Comparison of ENCODE assay signal across 8 cellular contexts in the genomic region with DNA sequence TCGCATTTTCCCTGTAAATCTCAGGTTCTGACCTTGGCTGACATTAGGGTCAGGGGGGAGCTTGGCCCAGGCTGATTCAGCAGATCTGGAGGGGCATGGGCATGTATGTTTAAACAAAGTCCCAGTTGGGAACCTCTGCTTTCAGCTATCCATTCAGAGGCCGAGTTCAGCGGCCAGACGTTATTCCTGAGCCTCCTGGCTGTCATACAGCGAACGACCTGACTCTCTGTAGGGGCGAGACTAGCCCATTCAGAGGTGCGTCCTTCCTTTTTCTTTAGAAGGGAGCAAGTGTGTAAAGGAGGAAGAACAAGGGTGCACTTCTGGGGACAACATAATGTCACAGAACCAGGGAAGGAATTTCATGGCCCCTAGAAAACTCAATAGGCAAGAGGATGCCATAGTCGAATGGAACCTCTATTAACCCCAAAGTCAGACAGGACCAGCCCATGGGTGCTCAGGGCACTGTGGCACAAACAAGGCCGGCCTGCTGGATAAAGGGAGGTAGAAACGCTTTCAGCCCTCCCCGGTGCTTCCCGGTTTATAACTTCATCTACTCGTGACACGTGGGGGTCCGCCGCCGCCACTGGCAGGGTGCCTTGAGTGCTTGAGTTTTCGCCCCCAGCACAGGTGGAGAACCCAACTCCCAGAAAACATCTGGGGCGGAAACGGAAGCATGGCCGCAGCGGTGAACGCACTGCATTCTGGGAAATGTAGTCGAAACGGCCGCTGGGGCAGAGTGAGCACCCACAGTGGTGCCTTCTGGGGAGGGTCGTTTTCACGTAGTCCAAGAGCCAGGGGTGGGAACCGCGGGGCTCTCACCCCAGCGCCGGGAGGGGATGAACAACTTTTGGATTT. TPM values are rescaled to one million over a fixed set of nuclear protein-coding genes. Genes with fewer than 3 reads are reported as not detected.
DNase-seq lines count a peak whose midpoint lies in the region; TF ChIP-seq lines count a peak whose summit lies in the region.

No MANE protein-coding gene starts in this region.

- DNase-seq in NCI-H2171 (lab: John Stamatoyannopoulos, UW): peak; percentile 55
- peak; percentile 81 for DNase-seq in activated CD4-positive, alpha-beta memory T cell treated with anti-CD3 and anti-CD28 coated beads, Interleukin-2, amount 10 ng/mL, durations not matched to agents 7 days and 5 days
- peak; percentile 70 for DNase-seq in medulla oblongata (ENCODE audit: extremely low spot score)
- DNase-seq in stimulated activated CD8-positive, alpha-beta memory T cell treated with anti-CD3 and anti-CD28 coated beads, Interleukin-12 subunit alpha, Interleukin-12 subunit beta, amount 100 ng/mL, for 1 hour (ENCODE audit: low read depth): peak; percentile 57
- no peak for DNase-seq in NCI-H510A (lab: John Stamatoyannopoulos, UW)

- H3K27ac ChIP-seq in HEK293 (ENCODE audit: extremely low read depth, low read depth, low read length): no peak overlapping the region
- no peak overlapping the region for H3K27ac ChIP-seq in ectodermal cell (ENCODE audit: insufficient read depth, low read depth, low read length, poor library complexity, severe bottlenecking)

- no peaks in the 10 kb centered on the region for H3K36me3 ChIP-seq in HEK293 (ENCODE audit: control insufficient read depth in 2 of 2, insufficient read depth in 1 of 2, low read length in 2 of 2)
- no peaks in the 10 kb centered on the region for H3K36me3 ChIP-seq in ectodermal cell (ENCODE audit: control insufficient read depth, insufficient read depth, low read length)

- H3K9me3 ChIP-seq in HEK293 (ENCODE audit: control insufficient read depth, insufficient read depth, low read depth, low read length): no peaks in the 10 kb centered on the region
- no peaks in the 10 kb centered on the region for H3K9me3 ChIP-seq in ectodermal cell (ENCODE audit: control insufficient read depth, low read length)

- no peaks in the 10 kb centered on the region for H3K4me1 ChIP-seq in HEK293 (ENCODE audit: control insufficient read depth, insufficient read depth, low read length)
- H3K4me1 ChIP-seq in ectodermal cell (ENCODE audit: control insufficient read depth, insufficient read depth, low read length): no peaks in the 10 kb centered on the region

- H3K4me3 Mint-ChIP-seq in activated CD4-positive, alpha-beta memory T cell treated with anti-CD3 and anti-CD28 coated beads, Interleukin-2, amount 10 ng/mL, durations not matched to agents 7 days and 5 days: peak overlapping the region; percentile 74

- H3K27me3 ChIP-seq in ectodermal cell (ENCODE audit: control insufficient read depth, insufficient read depth, low read length, poor library complexity, severe bottlenecking): peaks cover 4% of the 10 kb centered on the region

- WGBS in ectodermal cell, 2 experiments: 46 to 51% methylated on average over 31 to 33 of the region's 33 CpGs

- H3K4me1 Mint-ChIP-seq in activated CD4-positive, alpha-beta memory T cell treated with anti-CD3 and anti-CD28 coated beads, Interleukin-2, amount 10 ng/mL, durations not matched to agents 7 days and 5 days: peaks cover 31% of the 10 kb centered on the region

- no peaks in the 10 kb centered on the region for H3K27me3 Mint-ChIP-seq in activated CD4-positive, alpha-beta memory T cell treated with anti-CD3 and anti-CD28 coated beads, Interleukin-2, amount 10 ng/mL, durations not matched to agents 7 days and 5 days

- H3K27ac Mint-ChIP-seq in activated CD4-positive, alpha-beta memory T cell treated with anti-CD3 and anti-CD28 coated beads, Interleukin-2, amount 10 ng/mL, durations not matched to agents 7 days and 5 days: peak overlapping the region; percentile 76

- peak overlapping the region; percentile 42; the same call in 1 of the 2 replicates for H3K4me3 ChIP-seq in GM08714 (ENCODE audit: low read length)
- peak overlapping the region; percentile 32 for H3K4me3 ChIP-seq in HEK293 (ENCODE audit: low read depth, low read length)
- peak overlapping the region; percentile 9 for H3K4me3 ChIP-seq in ectodermal cell (ENCODE audit: insufficient read depth, low read depth, low read length)

- POLR2A ChIA-PET in HEK293 (lab: Yijun Ruan, JAX): no interaction called here
- POLR2A ChIA-PET in activated CD4-positive, alpha-beta memory T cell treated with anti-CD3 and anti-CD28 coated beads, Interleukin-2, amount 10 ng/mL, durations not matched to agents 7 days and 5 days (lab: Charles Lee): no interaction called here

- peaks cover 3% of the 10 kb centered on the region for H3K36me3 Mint-ChIP-seq in activated CD4-positive, alpha-beta memory T cell treated with anti-CD3 and anti-CD28 coated beads, Interleukin-2, amount 10 ng/mL, durations not matched to agents 7 days and 5 days (ENCODE audit: low read depth)

- peaks cover 3% of the 10 kb centered on the region for H3K9me3 Mint-ChIP-seq in activated CD4-positive, alpha-beta memory T cell treated with anti-CD3 and anti-CD28 coated beads, Interleukin-2, amount 10 ng/mL, durations not matched to agents 7 days and 5 days

- CTCF ChIA-PET in HEK293 (lab: Yijun Ruan, JAX): interaction anchor here (0.9 to 1.0 kb wide), 2 partner anchors 15 to 127 kb away, joined by 3 to 6 read pairs; no protein-coding TSS in a partner anchor
- CTCF ChIA-PET in activated CD4-positive, alpha-beta memory T cell treated with anti-CD3 and anti-CD28 coated beads, Interleukin-2, amount 10 ng/mL, durations not matched to agents 7 days and 5 days (lab: Charles Lee): interaction anchor here (1.2 kb wide), 1 partner anchor 16 kb away, joined by 3 read pairs; no protein-coding TSS in a partner anchor

- TF ChIP-seq CTCF in HEK293 (tag by site-specific recombination; IDR thresholded peaks at IDR 0.05): no peak

TF ChIP-seq in HEK293, 187 proteins besides CTCF, POLR2A, EP300 and RAD21 (continues in another document):
- no peak for TF ChIP-seq ZNF837 (tag by site-specific recombination; IDR thresholded peaks at IDR 0.05)
- no peak for TF ChIP-seq ZNF654 (tag by site-specific recombination; IDR thresholded peaks at IDR 0.05; ENCODE audit: low read depth)
- TF ChIP-seq ZNF37A (tag by site-specific recombination; IDR thresholded peaks at IDR 0.05): no peak
- TF ChIP-seq ZNF624 (tag by site-specific recombination; IDR thresholded peaks at IDR 0.05): no peak
- TF ChIP-seq ZFP3 (tag by site-specific recombination; IDR thresholded peaks at IDR 0.05; ENCODE audit: low read depth): no peak
- peak; percentile 84 for TF ChIP-seq GLIS1 (tag by site-specific recombination; IDR thresholded peaks at IDR 0.05)
- TF ChIP-seq ZNF16 (tag by site-specific recombination; IDR thresholded peaks at IDR 0.05; ENCODE audit: low read depth): no peak
- TF ChIP-seq ZNF777 (tag by site-specific recombination; IDR thresholded peaks at IDR 0.05; ENCODE audit: borderline replicate concordance): no peak
- no peak for TF ChIP-seq KLF10 (tag by site-specific recombination; IDR thresholded peaks at IDR 0.05)
- TF ChIP-seq, protein P1, sequence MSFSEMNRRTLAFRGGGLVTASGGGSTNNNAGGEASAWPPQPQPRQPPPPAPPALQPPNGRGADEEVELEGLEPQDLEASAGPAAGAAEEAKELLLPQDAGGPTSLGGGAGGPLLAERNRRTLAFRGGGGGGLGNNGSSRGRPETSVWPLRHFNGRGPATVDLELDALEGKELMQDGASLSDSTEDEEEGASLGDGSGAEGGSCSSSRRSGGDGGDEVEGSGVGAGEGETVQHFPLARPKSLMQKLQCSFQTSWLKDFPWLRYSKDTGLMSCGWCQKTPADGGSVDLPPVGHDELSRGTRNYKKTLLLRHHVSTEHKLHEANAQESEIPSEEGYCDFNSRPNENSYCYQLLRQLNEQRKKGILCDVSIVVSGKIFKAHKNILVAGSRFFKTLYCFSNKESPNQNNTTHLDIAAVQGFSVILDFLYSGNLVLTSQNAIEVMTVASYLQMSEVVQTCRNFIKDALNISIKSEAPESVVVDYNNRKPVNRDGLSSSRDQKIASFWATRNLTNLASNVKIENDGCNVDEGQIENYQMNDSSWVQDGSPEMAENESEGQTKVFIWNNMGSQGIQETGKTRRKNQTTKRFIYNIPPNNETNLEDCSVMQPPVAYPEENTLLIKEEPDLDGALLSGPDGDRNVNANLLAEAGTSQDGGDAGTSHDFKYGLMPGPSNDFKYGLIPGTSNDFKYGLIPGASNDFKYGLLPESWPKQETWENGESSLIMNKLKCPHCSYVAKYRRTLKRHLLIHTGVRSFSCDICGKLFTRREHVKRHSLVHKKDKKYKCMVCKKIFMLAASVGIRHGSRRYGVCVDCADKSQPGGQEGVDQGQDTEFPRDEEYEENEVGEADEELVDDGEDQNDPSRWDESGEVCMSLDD (tag by site-specific recombination; IDR thresholded peaks at IDR 0.05): no peak
- TF ChIP-seq YY2 (tag by site-specific recombination; IDR thresholded peaks at IDR 0.05): 0 out of 2 replicates have a peak, but pooled peaks have one; percentile 24
- TF ChIP-seq ZNF513 (tag by site-specific recombination; IDR thresholded peaks at IDR 0.05): no peak
- TF ChIP-seq ZBTB6 (tag by site-specific recombination; IDR thresholded peaks at IDR 0.05): no peak
- TF ChIP-seq ZNF629 (tag by site-specific recombination; IDR thresholded peaks at IDR 0.05): no peak

RNA-seq across cellular contexts. Expression of gene PLCG2, which starts 33.2 kb away (rescaled TPM):
- 10 to 100 TPM; 11.0 to 13.3 TPM for total RNA-seq in activated CD4-positive, alpha-beta memory T cell treated with anti-CD3 and anti-CD28 coated beads, Interleukin-2, amount 10 ng/mL, durations not matched to agents 7 days and 5 days
- 5.7 TPM for polyA plus RNA-seq in ectodermal cell (2013, experiment 1 of 4)
- 4.6 TPM for polyA plus RNA-seq in ectodermal cell (2013, experiment 2 of 4)
- polyA plus RNA-seq in ectodermal cell (2013, experiment 3 of 4): 3.6 TPM
- polyA plus RNA-seq in ectodermal cell (2013, experiment 4 of 4): 5.3 TPM
